Comparison of ENCODE assay signal across 1 cellular context in genomic region chr1:25858906-25859789, GRCh38.
TF ChIP-seq lines count a peak whose summit lies in the region.

Gene AUNIP, minus strand, starts transcription at chr1:25859457. Its CDS starts 100 bp downstream, at chr1:25859357.

TF ChIP-seq in K562, 482 proteins besides CTCF, POLR2A, EP300 and RAD21 (continued from another document and continues in another):
- TF ChIP-seq MGA (IDR thresholded peaks at IDR 0.05) = peak; percentile 97
- no peak for TF ChIP-seq ZKSCAN3 (CRISPR knock-in tag; IDR thresholded peaks at IDR 0.05)
- no peak for TF ChIP-seq FOXO4 (CRISPR knock-in tag; IDR thresholded peaks at IDR 0.05)
- TF ChIP-seq TRIM28 (IDR thresholded peaks at IDR 0.05) = no peak; the same call in 1 of the 2 replicates
- TF ChIP-seq PKNOX1 (IDR thresholded peaks at IDR 0.05) = peak; percentile 45; the same call in 1 of the 2 replicates
- peak; percentile 87 for TF ChIP-seq SMARCA5 (IDR thresholded peaks at IDR 0.05)
- TF ChIP-seq SMAD1 (IDR thresholded peaks at IDR 0.05; ENCODE audit: low read depth, low read length, partially characterized antibody) = peak; percentile 74
- TF ChIP-seq NFRKB (IDR thresholded peaks at IDR 0.05; ENCODE audit: low read depth) = peak; percentile 86
- TF ChIP-seq HDAC1 (IDR thresholded peaks at IDR 0.05) = peak; percentile 8 to 99; a peak in 3 of 4 replicates
- TF ChIP-seq RFX5 (IDR thresholded peaks at IDR 0.05; ENCODE audit: low read depth, low read length) = no peak
- peak; percentile 13; the same call in 1 of the 2 replicates for TF ChIP-seq LEF1 (IDR thresholded peaks at IDR 0.05)
- peak; percentile 72; the same call in 1 of the 2 replicates for TF ChIP-seq FOXP4 (CRISPR knock-in tag; IDR thresholded peaks at IDR 0.05; ENCODE audit: borderline replicate concordance)
- 0 out of 2 replicates have a peak, but pooled peaks have one; percentile 24 for TF ChIP-seq SMC3 (conservative IDR thresholded peaks at IDR 0.05; ENCODE audit: insufficient read depth, low read depth, low read length)
- peak; percentile 72; the same call in 1 of the 2 replicates for TF ChIP-seq CC2D1A (IDR thresholded peaks at IDR 0.05)
- no peak for TF ChIP-seq ZFPM2 (CRISPR knock-in tag; IDR thresholded peaks at IDR 0.05)
- TF ChIP-seq LARP7 (IDR thresholded peaks at IDR 0.05) = peak; percentile 99
- peak; percentile 78 for TF ChIP-seq ZEB2 (IDR thresholded peaks at IDR 0.05)
- peak; percentile 92 for TF ChIP-seq ZNF511 (CRISPR knock-in tag; IDR thresholded peaks at IDR 0.05)
- peak; percentile 99 for TF ChIP-seq TAF1 (IDR thresholded peaks at IDR 0.05; ENCODE audit: control insufficient read depth, extremely low read depth, insufficient read depth, low read length, severe bottlenecking)
- TF ChIP-seq KAT8 (IDR thresholded peaks at IDR 0.05; ENCODE audit: low read depth) = no peak
- peak; percentile 79 for TF ChIP-seq ZNF395 (CRISPR knock-in tag; IDR thresholded peaks at IDR 0.05)
- peak; percentile 73 for TF ChIP-seq BCOR (IDR thresholded peaks at IDR 0.05)
- TF ChIP-seq ZBTB34 (CRISPR knock-in tag; IDR thresholded peaks at IDR 0.05) = no peak
- TF ChIP-seq PRDM10 (IDR thresholded peaks at IDR 0.05; ENCODE audit: partially characterized antibody) = peak; percentile 98
- TF ChIP-seq ZNF644 (tag; IDR thresholded peaks at IDR 0.05; ENCODE audit: low read depth) = peak; percentile 35; the same call in 1 of the 2 replicates
- peak; percentile 62; the same call in 1 of the 2 replicates for TF ChIP-seq NCOA6 (IDR thresholded peaks at IDR 0.05)
- peak; percentile 19 for TF ChIP-seq ZFP36 (IDR thresholded peaks at IDR 0.05; ENCODE audit: low read depth, low read length, partially characterized antibody)
